ENCODE assay signal across 1 cellular context in the genomic region with DNA sequence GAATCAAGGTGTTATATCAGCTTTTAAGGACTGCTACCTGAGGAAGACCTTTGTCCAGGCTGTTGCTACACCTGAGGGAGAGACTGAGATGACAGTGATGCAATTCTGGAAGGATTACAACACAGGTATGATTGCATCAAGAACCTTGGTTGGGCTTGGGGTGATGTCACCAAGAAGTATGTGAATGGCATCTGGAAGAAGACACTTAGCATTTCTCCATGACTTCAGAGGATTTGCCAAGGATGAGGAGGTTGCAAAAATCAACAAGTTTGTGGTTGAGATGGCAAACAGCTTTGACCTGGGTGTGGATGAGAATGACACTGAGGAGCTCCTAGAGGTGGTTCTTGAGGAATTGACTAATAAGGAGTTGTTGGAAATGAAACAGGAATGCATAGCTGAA.
TF ChIP-seq lines count a peak whose summit lies in the region.

No MANE protein-coding gene starts in this region.

TF ChIP-seq in HepG2, 621 proteins besides CTCF, POLR2A, EP300 and RAD21 (continued from another document):
- TF ChIP-seq, protein P1, sequence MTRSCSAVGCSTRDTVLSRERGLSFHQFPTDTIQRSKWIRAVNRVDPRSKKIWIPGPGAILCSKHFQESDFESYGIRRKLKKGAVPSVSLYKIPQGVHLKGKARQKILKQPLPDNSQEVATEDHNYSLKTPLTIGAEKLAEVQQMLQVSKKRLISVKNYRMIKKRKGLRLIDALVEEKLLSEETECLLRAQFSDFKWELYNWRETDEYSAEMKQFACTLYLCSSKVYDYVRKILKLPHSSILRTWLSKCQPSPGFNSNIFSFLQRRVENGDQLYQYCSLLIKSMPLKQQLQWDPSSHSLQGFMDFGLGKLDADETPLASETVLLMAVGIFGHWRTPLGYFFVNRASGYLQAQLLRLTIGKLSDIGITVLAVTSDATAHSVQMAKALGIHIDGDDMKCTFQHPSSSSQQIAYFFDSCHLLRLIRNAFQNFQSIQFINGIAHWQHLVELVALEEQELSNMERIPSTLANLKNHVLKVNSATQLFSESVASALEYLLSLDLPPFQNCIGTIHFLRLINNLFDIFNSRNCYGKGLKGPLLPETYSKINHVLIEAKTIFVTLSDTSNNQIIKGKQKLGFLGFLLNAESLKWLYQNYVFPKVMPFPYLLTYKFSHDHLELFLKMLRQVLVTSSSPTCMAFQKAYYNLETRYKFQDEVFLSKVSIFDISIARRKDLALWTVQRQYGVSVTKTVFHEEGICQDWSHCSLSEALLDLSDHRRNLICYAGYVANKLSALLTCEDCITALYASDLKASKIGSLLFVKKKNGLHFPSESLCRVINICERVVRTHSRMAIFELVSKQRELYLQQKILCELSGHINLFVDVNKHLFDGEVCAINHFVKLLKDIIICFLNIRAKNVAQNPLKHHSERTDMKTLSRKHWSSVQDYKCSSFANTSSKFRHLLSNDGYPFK (CRISPR knock-in tag; IDR thresholded peaks at IDR 0.05; ENCODE audit: borderline replicate concordance), result no peak
- TF ChIP-seq SIX1 (CRISPR knock-in tag; IDR thresholded peaks at IDR 0.05; ENCODE audit: borderline replicate concordance) (no peak), ZBTB38 (CRISPR knock-in tag; IDR thresholded peaks at IDR 0.05) (no peak), EHMT2 (IDR thresholded peaks at IDR 0.05; ENCODE audit: borderline replicate concordance, low read depth, low read length) (no peak), CEBPG (CRISPR knock-in tag; IDR thresholded peaks at IDR 0.05) (peak; percentile 53; the same call in 1 of the 2 replicates), ZNF3 (CRISPR knock-in tag; IDR thresholded peaks at IDR 0.05) (no peak), JDP2 (CRISPR knock-in tag; IDR thresholded peaks at IDR 0.05; ENCODE audit: borderline replicate concordance) (no peak), ZNF251 (CRISPR knock-in tag; IDR thresholded peaks at IDR 0.05) (no peak), ZNF326 (CRISPR knock-in tag; IDR thresholded peaks at IDR 0.05; ENCODE audit: borderline replicate concordance) (no peak), ZNF30 (CRISPR knock-in tag; IDR thresholded peaks at IDR 0.05) (no peak), FOXA1 (IDR thresholded peaks at IDR 0.05) (no peak), FOXA1 (CRISPR knock-in tag; IDR thresholded peaks at IDR 0.05) (no peak), CEBPB (IDR thresholded peaks at IDR 0.05; ENCODE audit: borderline replicate concordance, low read depth, low read length) (peak; percentile 75), YEATS4 (CRISPR knock-in tag; IDR thresholded peaks at IDR 0.05; ENCODE audit: borderline replicate concordance) (no peak), ATRX (CRISPR knock-in tag; IDR thresholded peaks at IDR 0.05; ENCODE audit: borderline replicate concordance) (no peak), ZNF562 (CRISPR knock-in tag; IDR thresholded peaks at IDR 0.05; ENCODE audit: borderline replicate concordance) (no peak), ZNF432 (CRISPR knock-in tag; IDR thresholded peaks at IDR 0.05; ENCODE audit: borderline replicate concordance) (no peak), HNF4A (CRISPR knock-in tag; IDR thresholded peaks at IDR 0.05) (peak; percentile 26; the same call in 1 of the 2 replicates), ZFAT (CRISPR knock-in tag; conservative IDR thresholded peaks at IDR 0.05) (no peak), CREM (IDR thresholded peaks at IDR 0.05) (no peak), CREM (CRISPR knock-in tag; IDR thresholded peaks at IDR 0.05) (no peak), CAMTA2 (CRISPR knock-in tag; IDR thresholded peaks at IDR 0.05; ENCODE audit: borderline replicate concordance) (no peak), SCMH1 (CRISPR knock-in tag; IDR thresholded peaks at IDR 0.05; ENCODE audit: borderline replicate concordance) (no peak)
- TF ChIP-seq, protein P2, sequence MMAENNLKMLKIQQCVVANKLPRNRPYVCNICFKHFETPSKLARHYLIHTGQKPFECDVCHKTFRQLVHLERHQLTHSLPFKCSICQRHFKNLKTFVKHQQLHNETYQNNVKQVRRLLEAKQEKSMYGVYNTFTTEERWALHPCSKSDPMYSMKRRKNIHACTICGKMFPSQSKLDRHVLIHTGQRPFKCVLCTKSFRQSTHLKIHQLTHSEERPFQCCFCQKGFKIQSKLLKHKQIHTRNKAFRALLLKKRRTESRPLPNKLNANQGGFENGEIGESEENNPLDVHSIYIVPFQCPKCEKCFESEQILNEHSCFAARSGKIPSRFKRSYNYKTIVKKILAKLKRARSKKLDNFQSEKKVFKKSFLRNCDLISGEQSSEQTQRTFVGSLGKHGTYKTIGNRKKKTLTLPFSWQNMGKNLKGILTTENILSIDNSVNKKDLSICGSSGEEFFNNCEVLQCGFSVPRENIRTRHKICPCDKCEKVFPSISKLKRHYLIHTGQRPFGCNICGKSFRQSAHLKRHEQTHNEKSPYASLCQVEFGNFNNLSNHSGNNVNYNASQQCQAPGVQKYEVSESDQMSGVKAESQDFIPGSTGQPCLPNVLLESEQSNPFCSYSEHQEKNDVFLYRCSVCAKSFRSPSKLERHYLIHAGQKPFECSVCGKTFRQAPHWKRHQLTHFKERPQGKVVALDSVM (CRISPR knock-in tag; IDR thresholded peaks at IDR 0.05), result no peak
- TF ChIP-seq, protein P3, sequence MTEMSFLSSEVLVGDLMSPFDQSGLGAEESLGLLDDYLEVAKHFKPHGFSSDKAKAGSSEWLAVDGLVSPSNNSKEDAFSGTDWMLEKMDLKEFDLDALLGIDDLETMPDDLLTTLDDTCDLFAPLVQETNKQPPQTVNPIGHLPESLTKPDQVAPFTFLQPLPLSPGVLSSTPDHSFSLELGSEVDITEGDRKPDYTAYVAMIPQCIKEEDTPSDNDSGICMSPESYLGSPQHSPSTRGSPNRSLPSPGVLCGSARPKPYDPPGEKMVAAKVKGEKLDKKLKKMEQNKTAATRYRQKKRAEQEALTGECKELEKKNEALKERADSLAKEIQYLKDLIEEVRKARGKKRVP (CRISPR knock-in tag; IDR thresholded peaks at IDR 0.05), result peak in 1 of 2 experiments; percentile 44; a peak in 1 of 4 replicates
- TF ChIP-seq, protein P4, sequence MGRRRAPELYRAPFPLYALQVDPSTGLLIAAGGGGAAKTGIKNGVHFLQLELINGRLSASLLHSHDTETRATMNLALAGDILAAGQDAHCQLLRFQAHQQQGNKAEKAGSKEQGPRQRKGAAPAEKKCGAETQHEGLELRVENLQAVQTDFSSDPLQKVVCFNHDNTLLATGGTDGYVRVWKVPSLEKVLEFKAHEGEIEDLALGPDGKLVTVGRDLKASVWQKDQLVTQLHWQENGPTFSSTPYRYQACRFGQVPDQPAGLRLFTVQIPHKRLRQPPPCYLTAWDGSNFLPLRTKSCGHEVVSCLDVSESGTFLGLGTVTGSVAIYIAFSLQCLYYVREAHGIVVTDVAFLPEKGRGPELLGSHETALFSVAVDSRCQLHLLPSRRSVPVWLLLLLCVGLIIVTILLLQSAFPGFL (CRISPR knock-in tag; IDR thresholded peaks at IDR 0.05), result no peak
- TF ChIP-seq, protein P5, sequence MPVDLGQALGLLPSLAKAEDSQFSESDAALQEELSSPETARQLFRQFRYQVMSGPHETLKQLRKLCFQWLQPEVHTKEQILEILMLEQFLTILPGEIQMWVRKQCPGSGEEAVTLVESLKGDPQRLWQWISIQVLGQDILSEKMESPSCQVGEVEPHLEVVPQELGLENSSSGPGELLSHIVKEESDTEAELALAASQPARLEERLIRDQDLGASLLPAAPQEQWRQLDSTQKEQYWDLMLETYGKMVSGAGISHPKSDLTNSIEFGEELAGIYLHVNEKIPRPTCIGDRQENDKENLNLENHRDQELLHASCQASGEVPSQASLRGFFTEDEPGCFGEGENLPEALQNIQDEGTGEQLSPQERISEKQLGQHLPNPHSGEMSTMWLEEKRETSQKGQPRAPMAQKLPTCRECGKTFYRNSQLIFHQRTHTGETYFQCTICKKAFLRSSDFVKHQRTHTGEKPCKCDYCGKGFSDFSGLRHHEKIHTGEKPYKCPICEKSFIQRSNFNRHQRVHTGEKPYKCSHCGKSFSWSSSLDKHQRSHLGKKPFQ (CRISPR knock-in tag; IDR thresholded peaks at IDR 0.05; ENCODE audit: insufficient replicate concordance), result no peak
